ENCODE assay signal across 14 cellular contexts in the genomic region with DNA sequence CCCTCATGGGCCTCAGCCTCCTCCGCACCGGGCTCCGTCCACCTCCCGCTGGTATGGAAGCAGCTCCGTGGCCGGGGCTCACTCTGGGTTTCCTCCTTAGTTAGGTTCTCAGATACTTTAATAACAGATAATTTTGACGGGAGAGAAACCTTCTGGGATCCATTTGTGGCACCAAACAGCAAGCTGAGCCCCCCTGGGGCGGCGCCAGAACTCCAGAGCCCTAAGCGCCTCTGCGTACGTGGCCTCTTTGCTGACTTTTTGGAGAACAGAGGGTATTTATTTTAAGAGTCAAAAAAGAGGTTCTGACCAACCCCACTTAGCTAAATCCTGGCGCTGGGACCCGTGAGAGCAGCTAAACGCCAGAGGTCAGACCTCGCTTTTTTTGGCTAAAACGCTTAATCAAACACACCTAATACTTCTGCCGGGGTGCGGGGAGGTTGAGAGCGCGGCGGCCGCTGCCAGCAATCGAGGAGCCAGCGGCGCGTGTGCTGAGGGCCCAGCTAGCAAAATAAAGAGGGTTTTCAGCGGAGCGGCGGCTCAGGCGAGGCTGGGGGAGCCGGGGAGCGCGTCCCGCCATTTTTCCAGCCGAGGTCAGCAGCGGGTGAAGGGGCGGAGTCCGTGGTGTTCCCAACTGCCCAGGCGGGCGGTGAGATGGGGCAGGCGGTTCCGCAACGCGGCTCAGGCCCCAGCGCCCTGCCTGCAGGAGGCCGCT.
A peak's percentile ranks its signal among the peaks of the same experiment; 100 is the strongest.
DNase-seq lines count a peak whose midpoint lies in the region; ATAC-seq, FAIRE-seq and TF ChIP-seq lines count a peak whose summit lies in the region.
"Had no signal": no experiment of that assay in that cellular context is flagged by ENCODE, and none has a peak within 500 bp of the region (broad histone marks: within the 10 kb centered on the region; RNA-seq: fewer than 3 reads in every experiment).

No MANE protein-coding gene starts in this region.

- POLR2A ChIA-PET in K562 (lab: Yijun Ruan, JAX), result interaction anchor here (0.7 to 1.5 kb wide), 2 partner anchors 9 to 110 kb away, joined by 3 to 7 read pairs; no protein-coding TSS in a partner anchor

- no peaks in the 10 kb centered on the region for H3K36me3 Mint-ChIP-seq in chondrocyte (ENCODE audit: low read depth)

- peak overlapping the region in 1 of 2 experiments; percentile 73; a peak in 2 of 4 replicates for H3K9ac ChIP-seq in K562 (ENCODE audit: insufficient read depth in 1 of 2, low read depth in 2 of 2, low read length in 2 of 2)
- H3K9ac ChIP-seq: BLaER1 treated with 17β-estradiol and CSF1 and Interleukin-3, amounts not matched to agents 10 nM and 100 nM had no signal

- in situ Hi-C loops in K562 (cut with MboI), result no loop called here

- peak overlapping the region; percentile 33; the same call in 1 of the 2 replicates for H3K4me2 ChIP-seq in K562 (ENCODE audit: insufficient read depth, low read length)
- H3K4me2 ChIP-seq: BLaER1 treated with 17β-estradiol and CSF1 and Interleukin-3, amounts not matched to agents 10 nM and 100 nM had no signal

- H3K4me1 Mint-ChIP-seq in chondrocyte (ENCODE audit: low read depth), result no peaks in the 10 kb centered on the region

- H3K9me1 ChIP-seq in K562 (ENCODE audit: control insufficient read depth, insufficient read depth, low read length), result no peaks in the 10 kb centered on the region

- H3K36me3 ChIP-seq in K562 (ENCODE audit: control insufficient read depth, insufficient read depth, low read length) (no peaks in the 10 kb centered on the region), ovary (no peaks in the 10 kb centered on the region), aorta (ENCODE audit: control insufficient read depth in 1 of 2, insufficient read depth in 2 of 2, low read length in 1 of 2) (peaks cover 0 to 3% of the 10 kb centered on the region in 2 donors)
- H3K36me3 ChIP-seq: BLaER1 treated with 17β-estradiol and CSF1 and Interleukin-3, amounts not matched to agents 10 nM and 100 nM had no signal

- no peaks in the 10 kb centered on the region for H3K79me2 ChIP-seq in K562 (ENCODE audit: control insufficient read depth, insufficient read depth, low read length)

- H2AFZ ChIP-seq in K562 (ENCODE audit: low read depth, low read length), result peak overlapping the region; percentile 32; the same call in 1 of the 2 replicates

- TF ChIP-seq CTCF in K562 (IDR thresholded peaks at IDR 0.05 in 2 of 3, conservative IDR thresholded peaks at IDR 0.05 in 1 of 3; ENCODE audit: insufficient read depth in 2 of 3, low read depth in 1 of 3, low read length in 3 of 3) (no peak), ovary (IDR thresholded peaks at IDR 0.05) (no peak), chondrocyte (IDR thresholded peaks at IDR 0.05) (no peak)

- peaks cover 14% of the 10 kb centered on the region for H4K20me1 ChIP-seq in K562 (replicated peaks; ENCODE audit: control insufficient read depth, insufficient read depth, low read length)

- FAIRE-seq in K562 (lab: Jason Lieb, UNC), result no peak
- FAIRE-seq: RCC 7860 had no signal

- intact Hi-C loops in K562 (cut with micrococcal nuclease), result no loop called here
- intact Hi-C loops in ovary (cut with DNase I), result no loop called here
- intact Hi-C loops in aorta (cut with DNase I), result loop anchor here (2.0 to 5.0 kb wide), 2 partner anchors 20 to 48 kb away; no protein-coding TSS in a partner anchor

- H3K4me3 Mint-ChIP-seq in chondrocyte (ENCODE audit: unreplicated experiment), result no peak overlapping the region

- H3K27ac ChIP-seq in K562 (ENCODE audit: extremely low read depth, low read depth, low read length) (no peak overlapping the region), ovary (peak overlapping the region in 1 of 2 donors; percentile 41), aorta (ENCODE audit: low read depth in 1 of 2, low read length in 2 of 2) (peak overlapping the region; percentile 47 to 79)
- H3K27ac ChIP-seq: BLaER1 treated with 17β-estradiol and CSF1 and Interleukin-3, amounts not matched to agents 10 nM and 100 nM had no signal

- H3K9me3 Mint-ChIP-seq in chondrocyte (ENCODE audit: low read depth), result no peaks in the 10 kb centered on the region

- CTCF ChIA-PET in K562 (lab: Yijun Ruan, JAX; ENCODE audit: low intra/inter-chr PET ratio), result no interaction called here

- TF ChIP-seq RAD21 in K562 (CRISPR knock-in tag; conservative IDR thresholded peaks at IDR 0.05 in 1 of 2, IDR thresholded peaks at IDR 0.05 in 1 of 2), result no peak

- TF ChIP-seq EP300 in K562 (IDR thresholded peaks at IDR 0.05; ENCODE audit: low read length) (no peak), ovary (IDR thresholded peaks at IDR 0.05) (no peak)

- H3K9me3 ChIP-seq in K562 (replicated peaks; ENCODE audit: control insufficient read depth, insufficient read depth, low read depth, low read length), result no peaks in the 10 kb centered on the region
- H3K9me3 ChIP-seq in ovary, result peaks cover 0 to 3% of the 10 kb centered on the region in 2 donors
- no peaks in the 10 kb centered on the region for H3K9me3 ChIP-seq in aorta (ENCODE audit: control insufficient read depth, low read length)
- H3K9me3 ChIP-seq: BLaER1 treated with 17β-estradiol and CSF1 and Interleukin-3, amounts not matched to agents 10 nM and 100 nM had no signal

- H3K4me3 ChIP-seq in K562, result no peak overlapping the region
- H3K4me3 ChIP-seq in ovary, result no peak overlapping the region
- H3K4me3 ChIP-seq in aorta (ENCODE audit: low read length in 2 of 2), result no peak overlapping the region
- H3K4me3 ChIP-seq: BLaER1 treated with 17β-estradiol and CSF1 and Interleukin-3, amounts not matched to agents 10 nM and 100 nM had no signal

- peaks cover 47 to 77% of the 10 kb centered on the region in 2 experiments; a peak in 4 of 5 replicates for H3K27me3 ChIP-seq in K562 (ENCODE audit: control insufficient read depth in 2 of 2, insufficient read depth in 2 of 2, low read length in 2 of 2)
- no peaks in the 10 kb centered on the region for H3K27me3 ChIP-seq in ovary
- H3K27me3 ChIP-seq in aorta (ENCODE audit: control insufficient read depth in 1 of 2, insufficient read depth in 2 of 2, low read length in 1 of 2), result no peaks in the 10 kb centered on the region

- no peak overlapping the region for H3K27ac Mint-ChIP-seq in chondrocyte (ENCODE audit: unreplicated experiment)

- DNase-seq in K562 (ENCODE audit: extremely low read depth in 1 of 4, low spot score in 3 of 4), result peak; percentile 28 to 64 (median 60)
- DNase-seq in iPS-NIHi7 (ENCODE audit: extremely low spot score), result peak; percentile 64
- peak in 4 of 5 donors; percentile 30 to 77 (median 42) for DNase-seq in ovary
- DNase-seq in aorta, result peak in 1 of 2 donors; percentile 63
- DNase-seq in NCI-H345 treated with DMSO at 0.1 percent for 48 hours (lab: John Stamatoyannopoulos, UW; ENCODE audit: unreplicated experiment), result no peak
- DNase-seq in chondrocyte (ENCODE audit: low spot score), result no peak
- DNase-seq in midbrain (lab: John Stamatoyannopoulos, UW), result no peak
- DNase-seq: KG1, NCI-H1092, NCI-H1694, NCI-H446 treated with DMSO at 0.1 percent for 48 hours, SHP77 treated with DMSO at 0.1 percent for 48 hours had no signal

- TF ChIP-seq POLR2A in K562 (conservative IDR thresholded peaks at IDR 0.05), result no peak
- TF ChIP-seq POLR2A in ovary (IDR thresholded peaks at IDR 0.05), result no peak

- BruUV-seq in K562 (replicated peaks; lab: Mats Ljungman, UMichigan), result no TSS peak

- H3K4me1 ChIP-seq in K562 (replicated peaks in 1 of 2; ENCODE audit: control insufficient read depth in 2 of 2, insufficient read depth in 2 of 2, low read length in 2 of 2), result peaks cover 0 to 22% of the 10 kb centered on the region in 2 experiments; a peak in 2 of 5 replicates
- H3K4me1 ChIP-seq in ovary (ENCODE audit: insufficient read depth), result peaks cover 2% of the 10 kb centered on the region
- no peaks in the 10 kb centered on the region for H3K4me1 ChIP-seq in aorta (ENCODE audit: control insufficient read depth in 1 of 2, insufficient read depth in 2 of 2, low read length in 2 of 2)

- ATAC-seq in K562 (peak; percentile 76), aorta (ENCODE audit: low FRiP score) (peak; percentile 58)

- H3K27me3 Mint-ChIP-seq in chondrocyte (ENCODE audit: low read depth), result peaks cover under 1% of the 10 kb centered on the region

- 10% methylated on average over 46 of the region's 47 CpGs for WGBS in K562 (ENCODE audit: insufficient coverage, low coverage, missing lambda C conversion rate)
- WGBS in ovary, 3 donors, result 32 to 45% (median 38%) methylated on average over 47 of the region's 47 CpGs
- WGBS in aorta, 2 donors, result 16 to 26% methylated on average over 37 to 47 of the region's 47 CpGs

TF ChIP-seq in K562, 482 proteins besides CTCF, POLR2A, EP300 and RAD21 (continues in another document):
- TF ChIP-seq L3MBTL2 (IDR thresholded peaks at IDR 0.05) (peak; percentile 80), ZNF263 (CRISPR knock-in tag; IDR thresholded peaks at IDR 0.05; ENCODE audit: borderline replicate concordance) (no peak), RBFOX2 (IDR thresholded peaks at IDR 0.05; ENCODE audit: low read depth, low read length) (0 out of 2 replicates have a peak, but pooled peaks have one; percentile 49)

Comparison
In these comparisons a context has a peak if more than half of its experiments do, and no peak if none do; other contexts are left out.
1. DNase-seq: peak in K562 (4 of 4), iPS-NIHi7 (single experiment) and ovary (4 of 5); none in NCI-H345 treated with DMSO at 0.1 percent for 48 hours (single experiment), chondrocyte (single experiment) and midbrain (single experiment).
2. intact Hi-C loops: an anchor here in aorta (2.0 to 5.0 kb wide); none called in K562 and ovary.